26 cellular contexts compared by ENCODE assay signal in the genomic region with DNA sequence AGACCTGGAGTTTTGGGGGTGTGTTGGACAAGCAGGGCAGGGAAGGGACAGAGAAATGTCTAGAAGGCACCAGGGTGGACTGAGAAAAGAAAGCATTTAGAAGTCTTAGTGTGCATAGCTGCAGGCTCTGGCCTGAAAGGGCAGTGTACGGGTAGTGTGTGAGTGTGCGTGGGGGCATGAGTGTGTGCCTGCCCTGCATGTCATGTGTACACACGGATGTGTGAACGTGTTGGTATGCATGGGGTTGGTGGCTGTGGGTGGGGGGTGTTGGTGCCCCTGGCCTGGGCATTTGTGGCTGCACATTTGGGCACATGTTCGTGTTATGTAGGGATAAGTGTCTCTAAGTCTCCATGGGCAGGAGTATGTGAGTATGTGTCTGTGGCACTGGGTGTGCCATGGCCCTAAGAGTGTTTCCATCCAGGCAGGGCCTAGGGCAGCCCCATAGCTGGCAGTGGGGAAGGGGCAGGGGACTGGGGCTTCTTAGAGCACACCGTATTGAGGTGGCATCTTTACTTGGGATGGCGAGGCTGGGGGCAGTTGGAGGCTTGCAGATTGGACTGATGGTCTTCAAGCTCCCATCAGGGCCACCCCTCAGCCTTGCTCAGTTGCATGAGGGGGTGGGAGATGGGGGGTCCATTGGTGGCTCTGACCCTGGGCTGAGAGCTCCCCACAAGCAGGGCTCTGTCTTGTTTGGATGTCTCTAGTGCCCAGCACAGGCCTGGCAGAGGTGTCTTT. TPM values are rescaled to one million over a fixed set of nuclear protein-coding genes. Genes with fewer than 3 reads are reported as not detected.
"Had no signal": no experiment of that assay in that cellular context is flagged by ENCODE, and none has a peak within 500 bp of the region (broad histone marks: within the 10 kb centered on the region; RNA-seq: fewer than 3 reads in every experiment).

No MANE protein-coding gene starts in this region.

- H3K9me3 Mint-ChIP-seq: activated naive CD4-positive, alpha-beta T cell treated with anti-CD3 and anti-CD28 coated beads, Interleukin-2, amount 50 U/mL, for 72 hours; activated naive CD8-positive, alpha-beta T cell treated with anti-CD3 and anti-CD28 coated beads, Interleukin-2, amount 50 U/mL, for 24 hours; brain; T-helper 1 cell treated with Interleukin-12 subunit alpha and Interleukin-12 subunit beta and Interleukin-4 antibody, amounts not matched to agents 30 μg/mL and 1 μg/mL, for 36 hours had no signal

- H3K4me1 ChIP-seq: SJSA1 had no signal

- H3K9me3 ChIP-seq: MG63, SJSA1 had no signal

- H3K4me1 Mint-ChIP-seq: activated naive CD8-positive, alpha-beta T cell treated with anti-CD3 and anti-CD28 coated beads, Interleukin-2, amount 50 U/mL, for 24 hours had no signal

- H3K27ac Mint-ChIP-seq: activated CD8-positive, alpha-beta T cell treated with anti-CD3 and anti-CD28 coated beads, Interleukin-2, amount 10 ng/mL, durations not matched to agents 7 days and 5 days; activated naive CD4-positive, alpha-beta T cell treated with anti-CD3 and anti-CD28 coated beads, Interleukin-2, amount 50 U/mL, for 72 hours; activated naive CD8-positive, alpha-beta T cell treated with anti-CD3 and anti-CD28 coated beads, Interleukin-2, amount 50 U/mL, for 24 hours; T-helper 1 cell treated with Interleukin-12 subunit alpha and Interleukin-12 subunit beta and Interleukin-4 antibody, amounts not matched to agents 30 μg/mL and 1 μg/mL, for 36 hours had no signal

- H3K27me3 ChIP-seq: MG63 had no signal

- H3K27ac ChIP-seq: SJSA1 had no signal

- H3K27me3 Mint-ChIP-seq: brain had no signal

- H3K4me3 ChIP-seq: MG63, SJSA1 had no signal

- DNase-seq: activated CD4-positive, alpha-beta T cell treated with anti-CD3 and anti-CD28 coated beads for 4 hours; activated CD8-positive, alpha-beta memory T cell treated with anti-CD3 and anti-CD28 coated beads, Interleukin-2, amount 50 U/mL, for 48 hours; activated CD8-positive, alpha-beta T cell treated with anti-CD3 and anti-CD28 coated beads, Interleukin-2, amount 10 ng/mL, durations not matched to agents 7 days and 5 days; activated naive CD8-positive, alpha-beta T cell treated with anti-CD3 and anti-CD28 coated beads, Interleukin-2, amount 50 U/mL, for 24 hours; activated T-cell treated with anti-CD3 and anti-CD28 coated beads, Interleukin-2, amount 50 U/mL, for 1 hour; amniotic stem cell; MG63; MV-4-11; NCI-H1092 treated with DMSO at 0.1 percent for 48 hours; NCI-H1417 treated with DMSO at 0.1 percent for 48 hours; NCI-H1694; NCI-H2029; NCI-H2107; NCI-H2171 treated with DMSO at 0.1 percent for 48 hours; NCI-H226; NCI-H526 treated with DMSO at 0.1 percent for 48 hours; NCI-H82; SHP77; SW 1271 had no signal

- H3K4me3 Mint-ChIP-seq: activated CD8-positive, alpha-beta T cell treated with anti-CD3 and anti-CD28 coated beads, Interleukin-2, amount 10 ng/mL, durations not matched to agents 7 days and 5 days; activated naive CD8-positive, alpha-beta T cell treated with anti-CD3 and anti-CD28 coated beads, Interleukin-2, amount 50 U/mL, for 24 hours; brain; T-helper 1 cell treated with Interleukin-12 subunit alpha and Interleukin-12 subunit beta and Interleukin-4 antibody, amounts not matched to agents 30 μg/mL and 1 μg/mL, for 36 hours had no signal

- H3K36me3 ChIP-seq: MG63, SJSA1 had no signal

- ATAC-seq: activated CD4-positive, CD25-positive, alpha-beta regulatory T cell treated with anti-CD3 and anti-CD28 coated beads, Interleukin-2, amount 50 U/mL, for 24 hours; activated CD8-positive, alpha-beta T cell treated with anti-CD3 and anti-CD28 coated beads, Interleukin-2, amount 10 ng/mL, durations not matched to agents 7 days and 5 days; activated naive CD4-positive, alpha-beta T cell treated with anti-CD3 and anti-CD28 coated beads, Interleukin-2, amount 50 U/mL, for 72 hours; activated naive CD8-positive, alpha-beta T cell treated with anti-CD3 and anti-CD28 coated beads, Interleukin-2, amount 50 U/mL, for 24 hours; SK-N-SH treated with all-trans-retinoic acid at 6 μM for 48 hours had no signal

- H3K36me3 Mint-ChIP-seq: activated naive CD4-positive, alpha-beta T cell treated with anti-CD3 and anti-CD28 coated beads, Interleukin-2, amount 50 U/mL, for 72 hours had no signal

RNA-seq across cellular contexts. Expression of a gene that starts 14.9 kb away (rescaled TPM):
- total RNA-seq: activated CD8-positive, alpha-beta T cell treated with anti-CD3 and anti-CD28 coated beads, Interleukin-2, amount 10 ng/mL, durations not matched to agents 7 days and 5 days; activated naive CD4-positive, alpha-beta T cell treated with anti-CD3 and anti-CD28 coated beads, Interleukin-2, amount 50 U/mL, for 72 hours; RPMI7951 had no signal
